18 cellular contexts compared by ENCODE assay signal in genomic region chr20:58621906-58622548, GRCh38. TPM values are rescaled to one million over a fixed set of nuclear protein-coding genes. Genes with fewer than 3 reads are reported as not detected.
DNase-seq lines count a peak whose midpoint lies in the region; ATAC-seq, FAIRE-seq and TF ChIP-seq lines count a peak whose summit lies in the region.
"Had no signal": no experiment of that assay in that cellular context is flagged by ENCODE, and none has a peak within 500 bp of the region (broad histone marks: within the 10 kb centered on the region; RNA-seq: fewer than 3 reads in every experiment).

No MANE protein-coding gene starts in this region.

- H3K4me1 ChIP-seq in HCT116 (ENCODE audit: control insufficient read depth in 1 of 2, insufficient read depth in 2 of 2, low read length in 2 of 2), result peaks cover 17 to 37% of the 10 kb centered on the region in 2 experiments
- peaks cover 0 to 3% of the 10 kb centered on the region in 2 donors for H3K4me1 ChIP-seq in kidney (ENCODE audit: control insufficient read depth in 1 of 2, insufficient read depth in 1 of 2, low read depth in 1 of 2, low read length in 2 of 2)
- H3K4me1 ChIP-seq: breast epithelium, left lung, right atrium auricular region had no signal

- H3K9me3 Mint-ChIP-seq in activated naive CD8-positive, alpha-beta T cell treated with anti-CD3 and anti-CD28 coated beads, Interleukin-2, amount 50 U/mL, for 24 hours, result peaks cover 4% of the 10 kb centered on the region
- H3K9me3 Mint-ChIP-seq: CD4-positive, alpha-beta T cell had no signal

- no peaks in the 10 kb centered on the region for H3K79me2 ChIP-seq in HCT116 (ENCODE audit: insufficient read depth, low read length)

- no peaks in the 10 kb centered on the region for H3K9me3 ChIP-seq in HCT116 (ENCODE audit: control insufficient read depth in 1 of 2, insufficient read depth in 1 of 2, low read depth in 1 of 2, low read length in 2 of 2)
- no peaks in the 10 kb centered on the region for H3K9me3 ChIP-seq in kidney (ENCODE audit: control insufficient read depth in 1 of 2, low read length in 2 of 2)
- H3K9me3 ChIP-seq: breast epithelium, left lung, right atrium auricular region had no signal

- H3K27me3 ChIP-seq in HCT116 (ENCODE audit: insufficient read depth, low read length), result no peaks in the 10 kb centered on the region
- H3K27me3 ChIP-seq: breast epithelium, right atrium auricular region, SJSA1 had no signal

- H3K36me3 ChIP-seq in HCT116 (ENCODE audit: control insufficient read depth in 1 of 2, insufficient read depth in 2 of 2, low read length in 2 of 2) (no peaks in the 10 kb centered on the region), kidney (ENCODE audit: control insufficient read depth in 1 of 2, insufficient read depth in 2 of 2, low read length in 2 of 2) (no peaks in the 10 kb centered on the region)
- H3K36me3 ChIP-seq: breast epithelium, left lung, right atrium auricular region, SJSA1 had no signal

- POLR2A ChIA-PET in HCT116 (lab: Charles Lee), result no interaction called here

- intact Hi-C loops in HCT116 (cut with micrococcal nuclease), result no loop called here
- intact Hi-C loops in kidney (cut with DNase I), result no loop called here

- RAD21 ChIA-PET in HCT116 (lab: Charles Lee; ENCODE audit: low non-redundant PET in 1 of 2, low total read pairs in 2 of 2, uncharacterized antibody in 2 of 2, unreplicated experiment in 2 of 2), result no interaction called here

- ATAC-seq in HCT116 (0 out of 2 replicates have a peak, but pooled peaks have one; percentile 25), GM19324 (IDR thresholded peaks at IDR 0.05; ENCODE audit: low FRiP score, unreplicated experiment) (no peak)
- ATAC-seq in activated naive CD8-positive, alpha-beta T cell treated with anti-CD3 and anti-CD28 coated beads, Interleukin-2, amount 50 U/mL, for 24 hours, result no peak

- peaks cover 13% of the 10 kb centered on the region for H3K4me1 Mint-ChIP-seq in activated naive CD8-positive, alpha-beta T cell treated with anti-CD3 and anti-CD28 coated beads, Interleukin-2, amount 50 U/mL, for 24 hours

- DNase-seq in AG10803 (ENCODE audit: low read depth), result no peak
- peak; percentile 10 for DNase-seq in HCT116 (ENCODE audit: low read depth, low spot score)
- DNase-seq in astrocyte of the spinal cord (ENCODE audit: low read depth, low spot score), result no peak
- peak; percentile 14 for DNase-seq in kidney
- no peak for DNase-seq in H4 (ENCODE audit: low spot score)
- no peak for DNase-seq in NCI-H1092 treated with DMSO at 0.1 percent for 48 hours (lab: John Stamatoyannopoulos, UW)
- DNase-seq in activated naive CD8-positive, alpha-beta T cell treated with anti-CD3 and anti-CD28 coated beads, Interleukin-2, amount 50 U/mL, for 24 hours, result no peak
- DNase-seq: activated gamma-delta T cell treated with Interleukin-2 at 50 U/mL for 16 hours; CD4-positive, alpha-beta T cell; GDM1; left lung; NCI-H1105 treated with DMSO at 0.1 percent for 48 hours; NCI-H2227 treated with DMSO at 0.1 percent for 48 hours; stimulated activated CD4-positive, alpha-beta T cell treated with anti-CD3 and anti-CD28 coated beads, Interleukin-4, amount 100 ng/mL, for 1 hour had no signal

- no peak overlapping the region for H3K27ac ChIP-seq in HCT116 (ENCODE audit: low read depth, low read length)
- H3K27ac ChIP-seq in kidney (ENCODE audit: low read depth in 2 of 2, low read length in 2 of 2), result no peak overlapping the region
- H3K27ac ChIP-seq: breast epithelium, left lung, right atrium auricular region had no signal

- BruUV-seq in HCT116 (replicated peaks; lab: Mats Ljungman, UMichigan), result no TSS peak

- peaks cover under 1% of the 10 kb centered on the region for H3K36me3 Mint-ChIP-seq in activated naive CD8-positive, alpha-beta T cell treated with anti-CD3 and anti-CD28 coated beads, Interleukin-2, amount 50 U/mL, for 24 hours (ENCODE audit: low read depth)

- no peak overlapping the region for H2AFZ ChIP-seq in HCT116 (ENCODE audit: low read depth, low read length, poor library complexity, severe bottlenecking)

- H3K9ac ChIP-seq in HCT116 (ENCODE audit: low read length), result no peak overlapping the region
- no peak overlapping the region for H3K9ac ChIP-seq in kidney (ENCODE audit: low read length in 2 of 2)

- no peak for TF ChIP-seq POLR2A in HCT116 (IDR thresholded peaks at IDR 0.05; ENCODE audit: borderline replicate concordance, extremely low read depth, insufficient read depth, insufficient read length)

- no peaks in the 10 kb centered on the region for H3K9me2 ChIP-seq in HCT116 (ENCODE audit: insufficient read depth)

- no peak overlapping the region for H3K4me3 Mint-ChIP-seq in activated naive CD8-positive, alpha-beta T cell treated with anti-CD3 and anti-CD28 coated beads, Interleukin-2, amount 50 U/mL, for 24 hours
- H3K4me3 Mint-ChIP-seq: CD4-positive, alpha-beta T cell had no signal

- no peak overlapping the region for H3K4me3 ChIP-seq in AG10803 (ENCODE audit: low read length)
- no peak overlapping the region for H3K4me3 ChIP-seq in HCT116 (replicated peaks in 1 of 2; ENCODE audit: low read depth in 1 of 2, low read length in 2 of 2)
- no peak overlapping the region for H3K4me3 ChIP-seq in astrocyte of the spinal cord (ENCODE audit: low read depth, low read length)
- no peak overlapping the region for H3K4me3 ChIP-seq in kidney (ENCODE audit: low read length in 2 of 2)
- H3K4me3 ChIP-seq: breast epithelium, left lung, right atrium auricular region, SJSA1 had no signal

- FAIRE-seq in kidney (lab: Jason Lieb, UNC), result no peak

- H4K20me1 ChIP-seq in HCT116 (ENCODE audit: insufficient read depth), result no peaks in the 10 kb centered on the region

- CTCF ChIA-PET in HCT116 (lab: Charles Lee), result interaction anchor here (1.0 to 1.4 kb wide), 4 partner anchors 9 to 140 kb away, joined by 3 to 4 read pairs (median 4); partner anchors contain the start of gene STX16

- no peak overlapping the region for H3K4me2 ChIP-seq in HCT116 (ENCODE audit: low read length)

- TF ChIP-seq CTCF in AG10803 (conservative IDR thresholded peaks at IDR 0.05; ENCODE audit: low read length), result peak; percentile 7; the same call in 1 of the 2 replicates
- TF ChIP-seq CTCF in HCT116 (IDR thresholded peaks at IDR 0.05 in 2 of 3, conservative IDR thresholded peaks at IDR 0.05 in 1 of 3; ENCODE audit: borderline replicate concordance in 1 of 3, insufficient read depth in 1 of 3, low read depth in 2 of 3, low read length in 2 of 3), result peak in 2 of 3 experiments; percentile 46 to 57; a peak in 4 of 6 replicates
- TF ChIP-seq CTCF in astrocyte of the spinal cord (IDR thresholded peaks at IDR 0.05; ENCODE audit: low read depth, low read length), result peak; percentile 25
- TF ChIP-seq CTCF in kidney (IDR thresholded peaks at IDR 0.05; ENCODE audit: borderline replicate concordance, extremely low read depth, insufficient read depth), result no peak

- H3K27me3 Mint-ChIP-seq in activated naive CD8-positive, alpha-beta T cell treated with anti-CD3 and anti-CD28 coated beads, Interleukin-2, amount 50 U/mL, for 24 hours, result no peaks in the 10 kb centered on the region

- no peak for TF ChIP-seq RAD21 in HCT116 (IDR thresholded peaks at IDR 0.05; ENCODE audit: low read depth)

- in situ Hi-C loops in astrocyte of the spinal cord (cut with HindIII; ENCODE audit: low sequenced_read_pairs), result no loop called here

- no peak overlapping the region for H3K27ac Mint-ChIP-seq in activated naive CD8-positive, alpha-beta T cell treated with anti-CD3 and anti-CD28 coated beads, Interleukin-2, amount 50 U/mL, for 24 hours
- H3K27ac Mint-ChIP-seq: CD4-positive, alpha-beta T cell had no signal

TF ChIP-seq in HCT116, 20 proteins besides CTCF, POLR2A, EP300 and RAD21 (continues in another document):
- TF ChIP-seq EGR1 (IDR thresholded peaks at IDR 0.05; ENCODE audit: low read depth) (no peak), POLR2AphosphoS5 (IDR thresholded peaks at IDR 0.05; ENCODE audit: low read depth, low read length) (no peak), MAX (IDR thresholded peaks at IDR 0.05) (no peak), CEBPB (IDR thresholded peaks at IDR 0.05; ENCODE audit: low read depth) (no peak), ZNF274 (IDR thresholded peaks at IDR 0.05; ENCODE audit: low read depth, low read length) (no peak), SIN3A (IDR thresholded peaks at IDR 0.05; ENCODE audit: low read depth) (no peak), EZH2 (IDR thresholded peaks at IDR 0.05) (no peak), ZFX (IDR thresholded peaks at IDR 0.05) (no peak), CBX3 (IDR thresholded peaks at IDR 0.05; ENCODE audit: low read depth) (no peak), YY1 (IDR thresholded peaks at IDR 0.05; ENCODE audit: extremely low read depth, insufficient replicate concordance, low read depth, low read length) (no peak), JUND (IDR thresholded peaks at IDR 0.05) (no peak), TCF7L2 (IDR thresholded peaks at IDR 0.05; ENCODE audit: borderline replicate concordance, extremely low read depth, insufficient read depth, insufficient read length) (no peak), ELF1 (IDR thresholded peaks at IDR 0.05; ENCODE audit: borderline replicate concordance, low read depth) (no peak), SP1 (IDR thresholded peaks at IDR 0.05; ENCODE audit: low read depth) (no peak), FOSL1 (IDR thresholded peaks at IDR 0.05; ENCODE audit: low read depth) (no peak), EZH2phosphoT487 (IDR thresholded peaks at IDR 0.05; ENCODE audit: borderline replicate concordance) (no peak)
- TF ChIP-seq, protein P1, sequence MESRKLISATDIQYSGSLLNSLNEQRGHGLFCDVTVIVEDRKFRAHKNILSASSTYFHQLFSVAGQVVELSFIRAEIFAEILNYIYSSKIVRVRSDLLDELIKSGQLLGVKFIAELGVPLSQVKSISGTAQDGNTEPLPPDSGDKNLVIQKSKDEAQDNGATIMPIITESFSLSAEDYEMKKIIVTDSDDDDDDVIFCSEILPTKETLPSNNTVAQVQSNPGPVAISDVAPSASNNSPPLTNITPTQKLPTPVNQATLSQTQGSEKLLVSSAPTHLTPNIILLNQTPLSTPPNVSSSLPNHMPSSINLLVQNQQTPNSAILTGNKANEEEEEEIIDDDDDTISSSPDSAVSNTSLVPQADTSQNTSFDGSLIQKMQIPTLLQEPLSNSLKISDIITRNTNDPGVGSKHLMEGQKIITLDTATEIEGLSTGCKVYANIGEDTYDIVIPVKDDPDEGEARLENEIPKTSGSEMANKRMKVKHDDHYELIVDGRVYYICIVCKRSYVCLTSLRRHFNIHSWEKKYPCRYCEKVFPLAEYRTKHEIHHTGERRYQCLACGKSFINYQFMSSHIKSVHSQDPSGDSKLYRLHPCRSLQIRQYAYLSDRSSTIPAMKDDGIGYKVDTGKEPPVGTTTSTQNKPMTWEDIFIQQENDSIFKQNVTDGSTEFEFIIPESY (IDR thresholded peaks at IDR 0.05; ENCODE audit: extremely low read depth, insufficient replicate concordance, low read length), result no peak

RNA-seq across cellular contexts. Expression of gene STX16, which starts 29.1 kb away (rescaled TPM):
- 55.1 TPM for total RNA-seq in HCT116 (2021; ENCODE audit: unreplicated experiment)
- 48.5 and 50.3 TPM in 2 replicates for polyA plus RNA-seq in HCT116 (2012)
- total RNA-seq in kidney, result 60.7 TPM
- polyA plus RNA-seq in kidney (ENCODE audit: insufficient read depth, low read depth, low replicate concordance), result 20.6 TPM
- 6.1 and 8.8 TPM in 2 replicates for total RNA-seq in H4 (2014; rRNA removed; shearing (Covaris generic))

Comparison
In these comparisons a context has a peak if more than half of its experiments do, and no peak if none do; other contexts are left out.
1. DNase-seq: peak in HCT116 (single experiment) and kidney (single experiment); none in AG10803 (single experiment), astrocyte of the spinal cord (single experiment), H4 (single experiment), NCI-H1092 treated with DMSO at 0.1 percent for 48 hours (single experiment) and activated naive CD8-positive, alpha-beta T cell treated with anti-CD3 and anti-CD28 coated beads, Interleukin-2, amount 50 U/mL, for 24 hours (single experiment).